In the genomic region with DNA sequence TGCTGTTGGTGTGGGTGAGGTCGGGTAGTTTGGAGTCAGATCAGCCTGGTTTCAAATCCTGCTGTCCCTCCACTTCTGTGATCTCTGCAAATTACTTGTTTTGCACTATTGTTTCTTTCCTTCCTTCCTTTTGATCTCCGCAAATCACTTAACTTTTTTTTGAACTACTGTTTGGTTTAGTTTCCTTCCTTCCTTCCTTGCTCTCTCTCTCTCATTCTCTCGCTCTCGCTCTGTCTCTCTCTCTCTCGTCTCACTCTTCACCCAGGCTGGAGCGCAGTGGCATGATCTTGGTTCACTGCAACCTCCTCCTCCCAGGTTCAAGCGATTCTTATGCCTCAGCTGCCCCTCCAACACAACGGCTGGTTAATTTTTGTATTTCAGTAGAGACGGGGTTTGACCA, we compare ENCODE assay signal across 1 cellular context.
TF ChIP-seq lines count a peak whose summit lies in the region.

No MANE protein-coding gene starts in this region.

TF ChIP-seq in IMR-90, 13 proteins besides CTCF, POLR2A, EP300 and RAD21:
- TF ChIP-seq RCOR1 (IDR thresholded peaks at IDR 0.05; ENCODE audit: insufficient replicate concordance, low read length) (no peak), MXI1 (IDR thresholded peaks at IDR 0.05; ENCODE audit: borderline replicate concordance, low read depth, low read length) (no peak), FOS (IDR thresholded peaks at IDR 0.05; ENCODE audit: low read depth, low read length) (no peak), MAZ (IDR thresholded peaks at IDR 0.05; ENCODE audit: borderline replicate concordance, low read depth, low read length) (no peak), RFX5 (IDR thresholded peaks at IDR 0.05; ENCODE audit: low read depth, low read length) (no peak), MAFK (IDR thresholded peaks at IDR 0.05; ENCODE audit: low read depth, low read length) (no peak), BHLHE40 (IDR thresholded peaks at IDR 0.05; ENCODE audit: low read depth, low read length) (no peak), NFE2L2 (IDR thresholded peaks at IDR 0.05; ENCODE audit: low read depth, low read length) (no peak)
- TF ChIP-seq, protein P1, sequence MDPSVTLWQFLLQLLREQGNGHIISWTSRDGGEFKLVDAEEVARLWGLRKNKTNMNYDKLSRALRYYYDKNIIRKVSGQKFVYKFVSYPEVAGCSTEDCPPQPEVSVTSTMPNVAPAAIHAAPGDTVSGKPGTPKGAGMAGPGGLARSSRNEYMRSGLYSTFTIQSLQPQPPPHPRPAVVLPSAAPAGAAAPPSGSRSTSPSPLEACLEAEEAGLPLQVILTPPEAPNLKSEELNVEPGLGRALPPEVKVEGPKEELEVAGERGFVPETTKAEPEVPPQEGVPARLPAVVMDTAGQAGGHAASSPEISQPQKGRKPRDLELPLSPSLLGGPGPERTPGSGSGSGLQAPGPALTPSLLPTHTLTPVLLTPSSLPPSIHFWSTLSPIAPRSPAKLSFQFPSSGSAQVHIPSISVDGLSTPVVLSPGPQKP (IDR thresholded peaks at IDR 0.05; ENCODE audit: borderline replicate concordance, low read depth, low read length) = no peak
